8 cellular contexts compared by ENCODE assay signal in genomic region chr17:78250891-78251772, GRCh38. TPM values are rescaled to one million over a fixed set of nuclear protein-coding genes. Genes with fewer than 3 reads are reported as not detected.
DNase-seq lines count a peak whose midpoint lies in the region; ATAC-seq and TF ChIP-seq lines count a peak whose summit lies in the region.

No MANE protein-coding gene starts in this region.

- CTCF ChIA-PET in PC-3 (lab: Charles Lee), result interaction anchor here (0.5 to 2.1 kb wide), 32 partner anchors 9 to 515 kb away, joined by 3 to 37 read pairs (median 4); partner anchors contain the start of genes AFMID, SOCS3, TK1 and TMC6

- BruUV-seq in PC-3 (replicated peaks; lab: Mats Ljungman, UMichigan), result no TSS peak

- H3K4me1 ChIP-seq in BLaER1 (peaks cover 54% of the 10 kb centered on the region), KMS-11 (ENCODE audit: low read depth, poor library complexity, severe bottlenecking) (peaks cover 54% of the 10 kb centered on the region), PC-3 (ENCODE audit: insufficient read depth, low read length) (peaks cover 18% of the 10 kb centered on the region)

- H2AFZ ChIP-seq in KMS-11 (ENCODE audit: low read depth), result peak overlapping the region; percentile 51; the same call in 1 of the 2 replicates
- peak overlapping the region; percentile 59 for H2AFZ ChIP-seq in PC-3 (ENCODE audit: low read length)

- no peak overlapping the region for H3K9ac ChIP-seq in BLaER1
- H3K9ac ChIP-seq in KMS-11, result peak overlapping the region; percentile 22; the same call in 1 of the 2 replicates
- peak overlapping the region; percentile 39 for H3K9ac ChIP-seq in PC-3 (ENCODE audit: low read length)

- H3K27me3 ChIP-seq in BLaER1 (peaks cover 10% of the 10 kb centered on the region; the same call in 1 of the 2 replicates), KMS-11 (ENCODE audit: insufficient read depth, low read depth) (no peaks in the 10 kb centered on the region), PC-3 (ENCODE audit: low read length) (no peaks in the 10 kb centered on the region)

- H3K9me3 ChIP-seq in BLaER1 (peaks cover 3% of the 10 kb centered on the region), PC-3 (ENCODE audit: low read length) (no peaks in the 10 kb centered on the region)

- intact Hi-C loops in PC-3 (cut with micrococcal nuclease), result loop anchor here (1.0 to 5.0 kb wide), 5 partner anchors 64 to 234 kb away; partner anchors contain the start of genes AFMID and TK1

- no peaks in the 10 kb centered on the region for H3F3A ChIP-seq in PC-3 (ENCODE audit: low read length, unreplicated experiment)

- H3K4me2 ChIP-seq in BLaER1, result peak overlapping the region; percentile 95
- peak overlapping the region; percentile 85 for H3K4me2 ChIP-seq in KMS-11
- H3K4me2 ChIP-seq in PC-3 (ENCODE audit: low read length), result peak overlapping the region; percentile 82

- TF ChIP-seq POLR2A in erythroblast (IDR thresholded peaks at IDR 0.05; ENCODE audit: low read length), result no peak

- no peaks in the 10 kb centered on the region for H3K9me2 ChIP-seq in PC-3 (replicated peaks; ENCODE audit: low read length)

- H3K79me2 ChIP-seq in KMS-11 (ENCODE audit: insufficient read depth, low read depth) (no peaks in the 10 kb centered on the region), PC-3 (ENCODE audit: low read length) (0 out of 2 replicates have a peak, but pooled peaks cover 4% of the 10 kb centered on the region)

- peak; percentile 94 for DNase-seq in PC-3
- peak; percentile 88 for DNase-seq in activated T-cell treated with anti-CD3 and anti-CD28 coated beads for 48 hours (ENCODE audit: low read depth)
- DNase-seq in erythroblast (lab: John Stamatoyannopoulos, UW), result peak; percentile 88 to 93
- peak; percentile 79 for DNase-seq in myocyte (ENCODE audit: low read depth)
- peak; percentile 73 for DNase-seq in stimulated activated CD8-positive, alpha-beta memory T cell treated with anti-CD3 and anti-CD28 coated beads, Interleukin-7, amount 100 ng/mL, for 24 hours (ENCODE audit: low read depth)

- no peak overlapping the region for H3K27ac ChIP-seq in BLaER1
- H3K27ac ChIP-seq in KMS-11, result peak overlapping the region; percentile 38
- H3K27ac ChIP-seq in PC-3 (ENCODE audit: low read length), result peak overlapping the region; percentile 75

- H3K36me3 ChIP-seq in BLaER1 (no peaks in the 10 kb centered on the region), KMS-11 (ENCODE audit: insufficient read depth) (no peaks in the 10 kb centered on the region), PC-3 (ENCODE audit: low read depth, low read length) (no peaks in the 10 kb centered on the region)

- no peak overlapping the region for H3K4me3 ChIP-seq in BLaER1
- no peak overlapping the region for H3K4me3 ChIP-seq in KMS-11 (IDR thresholded peaks at IDR 0.05; ENCODE audit: insufficient read depth, low read depth, low read length)
- peak overlapping the region; percentile 54 for H3K4me3 ChIP-seq in PC-3 (ENCODE audit: low read length)

- TF ChIP-seq CTCF in KMS-11 (conservative IDR thresholded peaks at IDR 0.05; ENCODE audit: low read depth, low read length) (peak; percentile 100), PC-3 (conservative IDR thresholded peaks at IDR 0.05; ENCODE audit: low read depth, low read length) (peak; percentile 100)

- ATAC-seq in GM19438 (IDR thresholded peaks at IDR 0.05; ENCODE audit: low read depth, unreplicated experiment) (peak; percentile 44), PC-3 (peak; percentile 87)

- H4K20me1 ChIP-seq in BLaER1 (no peaks in the 10 kb centered on the region), KMS-11 (ENCODE audit: insufficient read depth) (no peaks in the 10 kb centered on the region), PC-3 (ENCODE audit: low read length) (no peaks in the 10 kb centered on the region)

- POLR2A ChIA-PET in PC-3 (lab: Charles Lee; ENCODE audit: unreplicated experiment), result no interaction called here

RNA-seq across cellular contexts. Expression of gene TMEM235, which starts 19.7 kb away (rescaled TPM):
- not detected in 2 replicates for total RNA-seq in PC-3 (2014; rRNA removed)
- total RNA-seq in myocyte, result not detected in 2 replicates
- polyA plus RNA-seq in myocyte (2012), result not detected

RNA-seq across cellular contexts. Expression of gene BIRC5, which starts 37.1 kb away (rescaled TPM):
- total RNA-seq in PC-3 (2014; rRNA removed) (271 and 304 TPM in 2 replicates), myocyte (2.7 and 2.8 TPM in 2 replicates)
- 0.48 TPM for polyA plus RNA-seq in myocyte (2012)

Comparison
In these comparisons a context has a peak if more than half of its experiments do, and no peak if none do; other contexts are left out.
1. RNA of gene BIRC5, which starts 37.1 kb away (total RNA-seq): 271 to 304 TPM in PC-3; 2.7 to 2.8 TPM in myocyte; every median in the first group is over 10 times any median in the second.
2. Peak in every context shown above with its lines, with median percentiles within 50 percentile points of each other: H3K4me2 ChIP-seq and DNase-seq.